16 cellular contexts compared by ENCODE assay signal in the genomic region with DNA sequence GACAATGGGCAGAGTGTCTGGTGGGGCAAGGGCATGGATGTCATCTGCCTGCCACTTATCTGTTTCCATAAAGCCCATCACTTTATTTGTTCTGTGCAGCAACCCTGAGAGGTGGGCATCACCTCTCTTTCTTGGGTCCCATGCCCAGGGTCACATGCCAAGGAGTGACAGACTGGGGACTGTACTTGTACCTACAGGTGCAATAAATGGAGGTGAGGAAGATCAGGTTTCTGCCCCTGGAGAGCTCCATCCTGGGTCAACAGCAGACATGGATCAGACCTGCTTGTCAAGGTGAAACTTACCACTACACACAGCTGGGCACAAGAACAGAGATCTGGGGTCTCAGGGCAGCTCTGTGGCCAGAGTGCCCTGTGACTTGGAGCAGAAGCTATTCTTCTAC. TPM values are rescaled to one million over a fixed set of nuclear protein-coding genes. Genes with fewer than 3 reads are reported as not detected.
DNase-seq lines count a peak whose midpoint lies in the region; ATAC-seq and TF ChIP-seq lines count a peak whose summit lies in the region.
"Had no signal": no experiment of that assay in that cellular context is flagged by ENCODE, and none has a peak within 500 bp of the region (broad histone marks: within the 10 kb centered on the region; RNA-seq: fewer than 3 reads in every experiment).

No MANE protein-coding gene starts in this region.

- no peak overlapping the region for H3K27ac Mint-ChIP-seq in CD14-positive monocyte
- H3K27ac Mint-ChIP-seq: IgD-negative memory B cell had no signal

- intact Hi-C loops in CD14-positive monocyte (cut with micrococcal nuclease) (no loop called here), sciatic nerve (cut with DNase I) (no loop called here)

- H3K27me3 ChIP-seq in H7 (ENCODE audit: control insufficient read depth, insufficient read depth, low read length) = no peaks in the 10 kb centered on the region; the same call in 1 of the 2 replicates

- no peaks in the 10 kb centered on the region for H3K36me3 ChIP-seq in H7 (replicated peaks; ENCODE audit: control insufficient read depth, insufficient read depth, low read length)

- peaks cover 0 to 4% (median 0%) of the 10 kb centered on the region in 7 donors for H3K9me3 Mint-ChIP-seq in CD14-positive monocyte

- no peak for TF ChIP-seq CTCF in CD14-positive monocyte (IDR thresholded peaks at IDR 0.05)

- peaks cover 0 to 8% (median 4%) of the 10 kb centered on the region in 3 donors for H3K27me3 Mint-ChIP-seq in CD14-positive monocyte (ENCODE audit: low read depth in 3 of 3)

- peak; percentile 17 for DNase-seq in CD14-positive monocyte (ENCODE audit: low spot score)
- DNase-seq in H7 = peak; percentile 13
- DNase-seq in left lobe of liver (ENCODE audit: low spot score) = peak; percentile 5
- peak; percentile 19 for DNase-seq in sciatic nerve (ENCODE audit: low spot score)
- DNase-seq in stimulated activated naive CD4-positive, alpha-beta T cell (lab: John Stamatoyannopoulos, UW) = no peak
- DNase-seq: Calu3, DMS 273 treated with DMSO at 0.1 percent for 48 hours, GM23248 had no signal

- ATAC-seq in left lobe of liver = no peak
- no peak for ATAC-seq in sciatic nerve
- ATAC-seq in HG03095 (IDR thresholded peaks at IDR 0.05; ENCODE audit: unreplicated experiment) = no peak
- ATAC-seq in HG03354 (IDR thresholded peaks at IDR 0.05; ENCODE audit: poor library complexity, severe bottlenecking, unreplicated experiment) = no peak
- ATAC-seq: A549 had no signal

- no peak overlapping the region for H3K4me3 ChIP-seq in H7 (ENCODE audit: insufficient read depth, low read depth, low read length)
- H3K4me3 ChIP-seq: A549, GM23248 had no signal

- H3K36me3 Mint-ChIP-seq in CD14-positive monocyte = no peaks in the 10 kb centered on the region
- H3K36me3 Mint-ChIP-seq: IgD-negative memory B cell had no signal

- no peak overlapping the region for H3K4me3 Mint-ChIP-seq in CD14-positive monocyte
- H3K4me3 Mint-ChIP-seq: IgD-negative memory B cell had no signal

- H3K4me1 Mint-ChIP-seq in CD14-positive monocyte = no peaks in the 10 kb centered on the region
- H3K4me1 Mint-ChIP-seq: IgD-negative memory B cell had no signal

RNA-seq across cellular contexts. Expression of a gene that starts 18.4 kb away (rescaled TPM):
- polyA plus RNA-seq in CD14-positive monocyte = not detected
- total RNA-seq in H7 (2014; rRNA removed; shearing (Covaris generic)) = 0.69 and 1.1 TPM in 2 replicates
- total RNA-seq in left lobe of liver = 0.43 TPM
- total RNA-seq in sciatic nerve = 31.3 TPM
- total RNA-seq: GM23248, HT1080 had no signal
- polyA plus RNA-seq: IgD-negative memory B cell had no signal

RNA-seq across cellular contexts. Expression of a gene that starts 29.3 kb away (rescaled TPM):
- not detected for polyA plus RNA-seq in CD14-positive monocyte
- total RNA-seq in H7 (2014; rRNA removed; shearing (Covaris generic)) = 0.21 TPM in 1 of 2 replicates, not detected in the other
- total RNA-seq in left lobe of liver = not detected
- not detected for total RNA-seq in sciatic nerve
- total RNA-seq: Calu3, Daoy, GM23248, HT1080 had no signal
- polyA plus RNA-seq: A549, AG04450, BJ, GM23248, IgD-negative memory B cell had no signal

Comparison
In these comparisons a context has a peak if more than half of its experiments do, and no peak if none do; other contexts are left out.
1. DNase-seq: peak in CD14-positive monocyte (single experiment), H7 (single experiment), left lobe of liver (single experiment) and sciatic nerve (single experiment); none in stimulated activated naive CD4-positive, alpha-beta T cell (0 of 6).
2. RNA of a gene that starts 18.4 kb away (total RNA-seq): 31.3 TPM in sciatic nerve (single experiment); 0.69 to 1.1 TPM in H7 and 0.43 TPM in left lobe of liver (single experiment); every median in the first group is over 10 times any median in the second.